13 cellular contexts compared by ENCODE assay signal in genomic region chr12:356276-356988, GRCh38. TPM values are rescaled to one million over a fixed set of nuclear protein-coding genes. Genes with fewer than 3 reads are reported as not detected.
DNase-seq lines count a peak whose midpoint lies in the region; ATAC-seq and TF ChIP-seq lines count a peak whose summit lies in the region.
"Had no signal": no experiment of that assay in that cellular context is flagged by ENCODE, and none has a peak within 500 bp of the region (broad histone marks: within the 10 kb centered on the region; RNA-seq: fewer than 3 reads in every experiment).

No MANE protein-coding gene starts in this region.

- H2AFZ ChIP-seq in Loucy (ENCODE audit: low read length), result no peak overlapping the region

- intact Hi-C loops in activated CD4-positive, alpha-beta T cell treated with anti-CD3 and anti-CD28 coated beads, Interleukin-2, amount 10 ng/mL, durations not matched to agents 24 days and 14 days (cut with micrococcal nuclease), result no loop called here
- intact Hi-C loops in left lung (cut with DNase I), result no loop called here

- peaks cover 64% of the 10 kb centered on the region for H3K36me3 Mint-ChIP-seq in activated CD4-positive, alpha-beta T cell treated with anti-CD3 and anti-CD28 coated beads, Interleukin-2, amount 10 ng/mL, durations not matched to agents 24 days and 14 days (ENCODE audit: low read depth)

- H3F3A ChIP-seq in Loucy (ENCODE audit: low read depth), result no peaks in the 10 kb centered on the region; the same call in 1 of the 2 replicates

- H3K9me3 Mint-ChIP-seq in activated CD4-positive, alpha-beta T cell treated with anti-CD3 and anti-CD28 coated beads, Interleukin-2, amount 10 ng/mL, durations not matched to agents 24 days and 14 days, result no peaks in the 10 kb centered on the region
- H3K9me3 Mint-ChIP-seq: activated B cell treated with CpG ODN at 0.5 μM for 24 hours; central memory CD8-positive, alpha-beta T cell had no signal

- H3K27ac ChIP-seq in brain microvascular endothelial cell, result no peak overlapping the region
- H3K27ac ChIP-seq in left lung, result no peak overlapping the region
- H3K27ac ChIP-seq: SK-N-MC had no signal

- no peak for ATAC-seq in left lung

- peak overlapping the region; percentile 13 for H3K27ac Mint-ChIP-seq in activated CD4-positive, alpha-beta T cell treated with anti-CD3 and anti-CD28 coated beads, Interleukin-2, amount 10 ng/mL, durations not matched to agents 24 days and 14 days
- H3K27ac Mint-ChIP-seq: activated B cell treated with CpG ODN at 0.5 μM for 24 hours had no signal

- H3K4me1 ChIP-seq in Loucy (ENCODE audit: insufficient read depth, low read length, poor library complexity, severe bottlenecking) (peaks cover 9% of the 10 kb centered on the region), left lung (no peaks in the 10 kb centered on the region)

- TF ChIP-seq CTCF in Loucy (conservative IDR thresholded peaks at IDR 0.05; ENCODE audit: low read length) (no peak), brain microvascular endothelial cell (IDR thresholded peaks at IDR 0.05; ENCODE audit: low read depth, low read length, missing control alignments) (no peak), left lung (IDR thresholded peaks at IDR 0.05) (no peak)

- H3K9ac ChIP-seq in Loucy (ENCODE audit: low read depth, low read length, poor library complexity, severe bottlenecking), result no peak overlapping the region

- H3K36me3 ChIP-seq in Loucy (ENCODE audit: insufficient read depth, low read length) (peaks cover 92% of the 10 kb centered on the region), brain microvascular endothelial cell (replicated peaks) (peaks cover 55% of the 10 kb centered on the region), left lung (peaks cover 2 to 100% of the 10 kb centered on the region in 2 donors)

- no peaks in the 10 kb centered on the region for H3K27me3 ChIP-seq in Loucy (ENCODE audit: insufficient read depth, low read length, poor library complexity, severe bottlenecking)
- no peaks in the 10 kb centered on the region for H3K27me3 ChIP-seq in brain microvascular endothelial cell (replicated peaks)
- H3K27me3 ChIP-seq in left lung, result no peaks in the 10 kb centered on the region

- no peaks in the 10 kb centered on the region for H3K9me2 ChIP-seq in Loucy (replicated peaks; ENCODE audit: low read depth, low read length)

- H3K79me2 ChIP-seq in Loucy (ENCODE audit: insufficient read depth, low read length), result peaks cover 24% of the 10 kb centered on the region

- H3K4me3 ChIP-seq in Loucy (ENCODE audit: low read length, poor library complexity, severe bottlenecking) (no peak overlapping the region), brain microvascular endothelial cell (ENCODE audit: low read depth, low read length) (no peak overlapping the region), left lung (no peak overlapping the region)
- H3K4me3 ChIP-seq: SK-N-MC had no signal

- no peaks in the 10 kb centered on the region; the same call in 1 of the 2 replicates for H3K9me3 ChIP-seq in Loucy (ENCODE audit: insufficient read depth, low read depth, low read length)
- H3K9me3 ChIP-seq in left lung, result peaks cover 0 to 7% of the 10 kb centered on the region in 2 donors

- peaks cover 8% of the 10 kb centered on the region for H3K4me1 Mint-ChIP-seq in activated CD4-positive, alpha-beta T cell treated with anti-CD3 and anti-CD28 coated beads, Interleukin-2, amount 10 ng/mL, durations not matched to agents 24 days and 14 days
- H3K4me1 Mint-ChIP-seq: activated B cell treated with CpG ODN at 0.5 μM for 24 hours had no signal

- peak overlapping the region; percentile 3 for H3K4me2 ChIP-seq in Loucy (ENCODE audit: low read depth, low read length, poor library complexity, severe bottlenecking)

- no peak for DNase-seq in activated CD4-positive, alpha-beta T cell treated with anti-CD3 and anti-CD28 coated beads, Interleukin-2, amount 10 ng/mL, durations not matched to agents 24 days and 14 days
- no peak for DNase-seq in activated CD4-positive, alpha-beta T cell treated with anti-CD3 and anti-CD28 coated beads, Interleukin-2, amount 50 U/mL, for 1 hour
- peak; percentile 4 for DNase-seq in brain microvascular endothelial cell
- peak; percentile 33 for DNase-seq in myocyte (ENCODE audit: low read depth)
- DNase-seq in NCI-H345 treated with DMSO at 0.1 percent for 48 hours (lab: John Stamatoyannopoulos, UW; ENCODE audit: unreplicated experiment), result no peak
- no peak for DNase-seq in cerebellar nuclear complex (lab: John Stamatoyannopoulos, UW)
- no peak for DNase-seq in left lung
- DNase-seq: activated B cell treated with CpG ODN at 0.5 μM for 24 hours, DMS 273 treated with DMSO at 0.1 percent for 48 hours, Kasumi-1 had no signal

- H3K4me3 Mint-ChIP-seq in activated CD4-positive, alpha-beta T cell treated with anti-CD3 and anti-CD28 coated beads, Interleukin-2, amount 10 ng/mL, durations not matched to agents 24 days and 14 days, result no peak overlapping the region
- H3K4me3 Mint-ChIP-seq: activated B cell treated with CpG ODN at 0.5 μM for 24 hours; central memory CD8-positive, alpha-beta T cell had no signal

- in situ Hi-C loops in brain microvascular endothelial cell (cut with HindIII; ENCODE audit: low pct_ligation_motif_present, low sequenced_read_pairs), result no loop called here

- peaks cover 21% of the 10 kb centered on the region for H4K20me1 ChIP-seq in Loucy (ENCODE audit: insufficient read depth, low read length, poor library complexity, severe bottlenecking)

- H3K27me3 Mint-ChIP-seq in activated CD4-positive, alpha-beta T cell treated with anti-CD3 and anti-CD28 coated beads, Interleukin-2, amount 10 ng/mL, durations not matched to agents 24 days and 14 days, result no peaks in the 10 kb centered on the region
- H3K27me3 Mint-ChIP-seq: activated B cell treated with CpG ODN at 0.5 μM for 24 hours; central memory CD8-positive, alpha-beta T cell had no signal

RNA-seq across cellular contexts. Expression of gene KDM5A, which starts 32.7 kb away (rescaled TPM):
- total RNA-seq in activated CD4-positive, alpha-beta T cell treated with anti-CD3 and anti-CD28 coated beads, Interleukin-2, amount 10 ng/mL, durations not matched to agents 24 days and 14 days, result 79.0 and 82.7 TPM in 2 replicates
- total RNA-seq in myocyte, result 35.1 and 55.9 TPM in 2 replicates
- 16.6 TPM for polyA plus RNA-seq in myocyte (2012)
- 10 to 100 TPM; 63.7 to 66.9 TPM for total RNA-seq in left lung

RNA-seq across cellular contexts. Expression of gene CCDC77, which starts 45.0 kb away (rescaled TPM):
- 12.2 and 13.0 TPM in 2 replicates for total RNA-seq in activated CD4-positive, alpha-beta T cell treated with anti-CD3 and anti-CD28 coated beads, Interleukin-2, amount 10 ng/mL, durations not matched to agents 24 days and 14 days
- total RNA-seq in myocyte (9.8 and 11.5 TPM in 2 replicates), left lung (1 to 10 TPM; 7.4 to 8.9 TPM)
- polyA plus RNA-seq in myocyte (2012), result 4.5 TPM

Comparison
In these comparisons a context has a peak if more than half of its experiments do, and no peak if none do; other contexts are left out.
1. DNase-seq: peak in brain microvascular endothelial cell (single experiment) and myocyte (single experiment); none in activated CD4-positive, alpha-beta T cell treated with anti-CD3 and anti-CD28 coated beads, Interleukin-2, amount 10 ng/mL, durations not matched to agents 24 days and 14 days (single experiment), activated CD4-positive, alpha-beta T cell treated with anti-CD3 and anti-CD28 coated beads, Interleukin-2, amount 50 U/mL, for 1 hour (single experiment), NCI-H345 treated with DMSO at 0.1 percent for 48 hours (single experiment), cerebellar nuclear complex (0 of 2) and left lung (0 of 2).